In the genomic region with DNA sequence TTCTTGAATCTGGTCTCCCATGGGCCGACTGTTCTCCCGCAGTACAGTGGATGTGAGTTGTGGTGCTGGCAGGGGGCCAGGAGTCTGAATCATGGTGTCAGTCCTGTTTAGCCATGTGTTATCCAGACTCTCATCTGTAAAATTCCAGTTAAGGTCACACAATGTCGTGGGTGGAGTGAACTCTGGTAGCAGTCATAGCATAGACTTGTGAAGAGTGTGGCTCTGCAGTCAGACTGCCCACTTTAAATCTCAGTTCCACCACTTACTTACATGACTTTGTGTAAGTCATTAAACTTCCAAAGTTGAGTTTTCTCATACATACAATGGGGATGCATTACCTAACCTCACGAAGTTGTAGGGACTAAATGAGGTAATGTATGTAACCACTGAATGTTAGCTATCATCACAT, we compare ENCODE assay signal across 7 cellular contexts.
DNase-seq lines count a peak whose midpoint lies in the region; ATAC-seq and TF ChIP-seq lines count a peak whose summit lies in the region.

No MANE protein-coding gene starts in this region.

- H3K4me3 ChIP-seq in HCT116 (replicated peaks in 1 of 2; ENCODE audit: low read depth in 1 of 2, low read length in 2 of 2) (no peak overlapping the region), foreskin fibroblast (ENCODE audit: low read depth in 1 of 2, low read length in 2 of 2) (no peak overlapping the region), prostate gland (no peak overlapping the region)

- H3K9me3 Mint-ChIP-seq in H9 = no peaks in the 10 kb centered on the region

- no peak overlapping the region for H2BK15ac ChIP-seq in H9 (ENCODE audit: low read depth, low read length)

- H4K20me1 ChIP-seq in HCT116 (ENCODE audit: insufficient read depth) (no peaks in the 10 kb centered on the region), H9 (ENCODE audit: control insufficient read depth, insufficient read depth, insufficient read length) (no peaks in the 10 kb centered on the region)

- TF ChIP-seq POLR2A in HCT116 (IDR thresholded peaks at IDR 0.05; ENCODE audit: borderline replicate concordance, extremely low read depth, insufficient read depth, insufficient read length) = no peak
- TF ChIP-seq POLR2A in prostate gland (IDR thresholded peaks at IDR 0.05) = no peak

- H4K8ac ChIP-seq in H9 (replicated peaks; ENCODE audit: insufficient read length, low read depth, low read length) = no peak overlapping the region

- H3K4me2 ChIP-seq in HCT116 (ENCODE audit: low read length) (peak overlapping the region; percentile 26; the same call in 1 of the 2 replicates), H9 (ENCODE audit: insufficient read depth, insufficient read length, low read length) (no peak overlapping the region)

- H3K27ac ChIP-seq in HCT116 (ENCODE audit: low read depth, low read length) (no peak overlapping the region), prostate gland (no peak overlapping the region), H9 (ENCODE audit: insufficient read length, low read depth, low read length) (no peak overlapping the region)

- no peak for TF ChIP-seq CTCF in HCT116 (IDR thresholded peaks at IDR 0.05 in 2 of 3, conservative IDR thresholded peaks at IDR 0.05 in 1 of 3; ENCODE audit: borderline replicate concordance in 1 of 3, insufficient read depth in 1 of 3, low read depth in 2 of 3, low read length in 2 of 3)
- TF ChIP-seq CTCF in foreskin fibroblast (IDR thresholded peaks at IDR 0.05; ENCODE audit: low read depth, low read length) = no peak
- TF ChIP-seq CTCF in prostate gland (IDR thresholded peaks at IDR 0.05) = no peak
- TF ChIP-seq CTCF in H9 (conservative IDR thresholded peaks at IDR 0.05) = no peak

- peaks cover 9 to 19% (median 18%) of the 10 kb centered on the region in 3 experiments; a peak in 6 of 7 replicates for H3K36me3 Mint-ChIP-seq in H9 (ENCODE audit: insufficient read depth in 1 of 3, low read depth in 3 of 3)

- no peak overlapping the region for H2AFZ ChIP-seq in HCT116 (ENCODE audit: low read depth, low read length, poor library complexity, severe bottlenecking)
- no peak overlapping the region for H2AFZ ChIP-seq in H9 (ENCODE audit: low read length)

- no peak for TF ChIP-seq RAD21 in HCT116 (IDR thresholded peaks at IDR 0.05; ENCODE audit: low read depth)

- H3K9ac ChIP-seq in HCT116 (ENCODE audit: low read length) (no peak overlapping the region), H9 (ENCODE audit: extremely low read depth, insufficient read length, low read length) (no peak overlapping the region)

- H3K27ac Mint-ChIP-seq in H9 = no peak overlapping the region

- H3K79me2 ChIP-seq in HCT116 (ENCODE audit: insufficient read depth, low read length) (no peaks in the 10 kb centered on the region), H9 (ENCODE audit: insufficient read depth, low read length) (no peaks in the 10 kb centered on the region)

- 33% methylated on average over 4 of the region's 4 CpGs for WGBS in prostate gland
- no CpG with 5 or more reads among the region's 4 CpGs for WGBS in H9 (ENCODE audit: extremely low coverage, insufficient read length, low lambda C conversion rate)

- H2BK20ac ChIP-seq in H9 (ENCODE audit: low read depth, low read length, poor library complexity, severe bottlenecking) = no peak overlapping the region

- H4K5ac ChIP-seq in H9 (ENCODE audit: insufficient read length, low read depth, low read length) = no peak overlapping the region

- DNase-seq in HCT116 (ENCODE audit: low read depth, low spot score) = no peak
- DNase-seq in RPMI7951 (ENCODE audit: low read depth) = peak; percentile 98
- DNase-seq in foreskin fibroblast = peak; percentile 98
- DNase-seq in prostate gland (ENCODE audit: low spot score) = peak; percentile 70
- DNase-seq in H9 = no peak
- DNase-seq in NCI-H446 treated with DMSO at 0.1 percent for 48 hours (lab: John Stamatoyannopoulos, UW) = no peak
- DNase-seq in NCI-H187 (lab: John Stamatoyannopoulos, UW) = no peak

- H3T11ph ChIP-seq in H9 (ENCODE audit: low read length) = no peak overlapping the region

- no peaks in the 10 kb centered on the region for H3K27me3 ChIP-seq in HCT116 (ENCODE audit: insufficient read depth, low read length)
- no peaks in the 10 kb centered on the region for H3K27me3 ChIP-seq in prostate gland (replicated peaks; ENCODE audit: insufficient read depth)
- no peaks in the 10 kb centered on the region for H3K27me3 ChIP-seq in H9 (ENCODE audit: insufficient read depth, low read length)

- no peak overlapping the region for H2BK120ac ChIP-seq in H9 (ENCODE audit: low read depth, low read length, poor library complexity, severe bottlenecking)

- no peak overlapping the region for H3K4me3 Mint-ChIP-seq in H9

- no peaks in the 10 kb centered on the region for H3K9me2 ChIP-seq in HCT116 (ENCODE audit: insufficient read depth)

- no peaks in the 10 kb centered on the region for H3K79me1 ChIP-seq in H9 (ENCODE audit: insufficient read depth, low read depth, low read length, poor library complexity, severe bottlenecking)

- H3K23me2 ChIP-seq in H9 (ENCODE audit: insufficient read length, low read depth, low read length, poor library complexity, severe bottlenecking) = no peaks in the 10 kb centered on the region

- no peak overlapping the region for H2AK5ac ChIP-seq in H9 (ENCODE audit: insufficient read length, low read length)

- POLR2A ChIA-PET in HCT116 (lab: Charles Lee) = no interaction called here

- peaks cover 0 to 10% of the 10 kb centered on the region in 2 experiments; a peak in 2 of 4 replicates for H3K4me1 ChIP-seq in HCT116 (ENCODE audit: control insufficient read depth in 1 of 2, insufficient read depth in 2 of 2, low read length in 2 of 2)
- no peaks in the 10 kb centered on the region for H3K4me1 ChIP-seq in prostate gland (replicated peaks)
- no peaks in the 10 kb centered on the region for H3K4me1 ChIP-seq in H9 (ENCODE audit: insufficient read depth, low read length)

- RAD21 ChIA-PET in HCT116 (lab: Charles Lee; ENCODE audit: low non-redundant PET in 1 of 2, low total read pairs in 2 of 2, uncharacterized antibody in 2 of 2, unreplicated experiment in 2 of 2) = no interaction called here

- intact Hi-C loops in HCT116 (cut with micrococcal nuclease) (no loop called here), prostate gland (cut with DNase I) (loop anchor here (10.0 kb wide), 1 partner anchor 59 kb away; no protein-coding TSS in a partner anchor)

- H3K36me3 ChIP-seq in HCT116 (ENCODE audit: control insufficient read depth in 1 of 2, insufficient read depth in 2 of 2, low read length in 2 of 2) (peaks cover 0 to 3% of the 10 kb centered on the region in 2 experiments; a peak in 1 of 4 replicates), prostate gland (peaks cover 0 to 5% of the 10 kb centered on the region in 2 donors)

- H3K9me3 ChIP-seq in HCT116 (ENCODE audit: control insufficient read depth in 1 of 2, insufficient read depth in 1 of 2, low read depth in 1 of 2, low read length in 2 of 2) (no peaks in the 10 kb centered on the region), prostate gland (no peaks in the 10 kb centered on the region), H9 (ENCODE audit: control insufficient read depth, low read depth, low read length) (no peaks in the 10 kb centered on the region)

- no peaks in the 10 kb centered on the region for H3K27me3 Mint-ChIP-seq in H9 (ENCODE audit: low read depth)

- no peak overlapping the region for H2BK5ac ChIP-seq in H9 (ENCODE audit: insufficient read length, low read length)

- H3K23ac ChIP-seq in H9 (ENCODE audit: insufficient read length, low read depth, low read length) = no peak overlapping the region

- H3K56ac ChIP-seq in H9 (ENCODE audit: insufficient read length, low read depth, low read length) = no peak overlapping the region

- ATAC-seq in HCT116 = peak; percentile 57

- no peak overlapping the region for H3K4ac ChIP-seq in H9 (ENCODE audit: low read depth, low read length)

- no peak overlapping the region for H2BK12ac ChIP-seq in H9 (ENCODE audit: insufficient read length, low read depth, low read length)

- no TSS peak for BruUV-seq in HCT116 (replicated peaks; lab: Mats Ljungman, UMichigan)

- CTCF ChIA-PET in HCT116 (lab: Charles Lee) = no interaction called here

- no peak overlapping the region for H3K18ac ChIP-seq in H9 (ENCODE audit: insufficient read length, low read depth, low read length)

- no peak overlapping the region for H3K14ac ChIP-seq in H9 (ENCODE audit: insufficient read depth, low read length)

- no peak overlapping the region for H4K91ac ChIP-seq in H9 (ENCODE audit: insufficient read length, low read depth, low read length)

- peaks cover 5 to 6% of the 10 kb centered on the region in 2 experiments; a peak in 2 of 4 replicates for H3K4me1 Mint-ChIP-seq in H9

TF ChIP-seq in HCT116, 20 proteins besides CTCF, POLR2A, EP300 and RAD21:
- TF ChIP-seq EGR1 (IDR thresholded peaks at IDR 0.05; ENCODE audit: low read depth) (peak; percentile 30; the same call in 1 of the 2 replicates), JUND (IDR thresholded peaks at IDR 0.05) (no peak)

Comparison
In these comparisons a context has a peak if more than half of its experiments do, and no peak if none do; other contexts are left out.
1. DNase-seq: peak in RPMI7951 (single experiment), foreskin fibroblast (2 of 2) and prostate gland (single experiment); none in HCT116 (single experiment), H9 (single experiment), NCI-H446 treated with DMSO at 0.1 percent for 48 hours (single experiment) and NCI-H187 (0 of 2).